ENCODE assay signal across 3 cellular contexts in genomic region chr1:49824261-49824660, GRCh38.
"Had no signal": no experiment of that assay in that cellular context is flagged by ENCODE, and none has a peak within 500 bp of the region (broad histone marks: within the 10 kb centered on the region; RNA-seq: fewer than 3 reads in every experiment).

No MANE protein-coding gene starts in this region.

- DNase-seq: GDM1, GF-D8 had no signal

- ATAC-seq: GM12878 had no signal
